In the genomic region with DNA sequence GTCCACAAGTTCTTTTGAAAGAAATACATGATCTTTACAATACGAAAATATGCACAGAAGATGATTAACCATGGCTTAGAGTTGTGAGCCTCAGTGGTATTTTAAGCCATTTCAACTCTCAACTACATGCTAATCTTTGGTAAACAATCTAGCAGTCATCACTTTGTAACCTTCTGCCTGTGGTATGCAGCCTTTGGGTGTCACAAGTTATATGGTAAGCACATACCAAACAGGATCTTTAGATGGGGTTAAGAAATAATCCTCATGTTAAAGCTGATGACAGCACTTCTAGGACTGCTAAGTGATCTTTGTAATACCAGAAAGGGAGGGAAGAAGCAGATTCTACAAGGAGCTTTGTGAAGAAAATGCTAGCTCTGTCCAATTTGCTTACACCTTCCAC, we compare ENCODE assay signal across 17 cellular contexts.
"Had no signal": no experiment of that assay in that cellular context is flagged by ENCODE, and none has a peak within 500 bp of the region (broad histone marks: within the 10 kb centered on the region; RNA-seq: fewer than 3 reads in every experiment).

No MANE protein-coding gene starts in this region.

- H3K4me3 Mint-ChIP-seq: activated CD4-positive, alpha-beta memory T cell treated with anti-CD3 and anti-CD28 coated beads for 36 hours; activated CD8-positive, alpha-beta memory T cell treated with anti-CD3 and anti-CD28 coated beads, Interleukin-2, amount 10 ng/mL, durations not matched to agents 7 days and 5 days; activated T-cell treated with anti-CD3 and anti-CD28 coated beads, Interleukin-2, amount 50 U/mL, for 24 hours; neural crest cell had no signal

- ATAC-seq: activated CD8-positive, alpha-beta memory T cell treated with anti-CD3 and anti-CD28 coated beads, Interleukin-2, amount 10 ng/mL, durations not matched to agents 7 days and 5 days; activated naive CD4-positive, alpha-beta T cell treated with anti-CD3 and anti-CD28 coated beads, Interleukin-2, amount 50 U/mL, for 72 hours; body of pancreas; left colon; lower lobe of right lung; psoas muscle; right lobe of liver had no signal

- H3K9me3 ChIP-seq: body of pancreas, colonic mucosa, lower lobe of right lung, psoas muscle, right lobe of liver had no signal

- DNase-seq: activated CD4-positive, alpha-beta memory T cell treated with anti-CD3 and anti-CD28 coated beads for 36 hours; activated CD8-positive, alpha-beta memory T cell treated with anti-CD3 and anti-CD28 coated beads, Interleukin-2, amount 10 ng/mL, durations not matched to agents 7 days and 5 days; activated effector memory CD4-positive, alpha-beta T cell treated with Interleukin-2 at 50 U/mL for 16 hours; activated T-cell treated with anti-CD3 and anti-CD28 coated beads, Interleukin-2, amount 50 U/mL, for 24 hours; amygdala; body of pancreas; caudate nucleus; colonic mucosa; head of caudate nucleus; left colon; lower lobe of right lung; psoas muscle; right lobe of liver; stimulated activated CD4-positive, alpha-beta T cell treated with anti-CD3 and anti-CD28 coated beads, Interleukin-1b, Interleukin-23, amount 100 ng/mL, for 48 hours; WERI-Rb-1 had no signal

- H3K9me3 Mint-ChIP-seq: activated CD4-positive, alpha-beta memory T cell treated with anti-CD3 and anti-CD28 coated beads for 36 hours; activated naive CD4-positive, alpha-beta T cell treated with anti-CD3 and anti-CD28 coated beads, Interleukin-2, amount 50 U/mL, for 72 hours; activated T-cell treated with anti-CD3 and anti-CD28 coated beads, Interleukin-2, amount 50 U/mL, for 24 hours; neural crest cell had no signal

- H3K4me1 ChIP-seq: body of pancreas, colonic mucosa, lower lobe of right lung, psoas muscle, right lobe of liver had no signal

- H3K36me3 ChIP-seq: colonic mucosa had no signal

- H3K4me1 Mint-ChIP-seq: activated CD8-positive, alpha-beta memory T cell treated with anti-CD3 and anti-CD28 coated beads, Interleukin-2, amount 10 ng/mL, durations not matched to agents 7 days and 5 days; neural crest cell had no signal

- H3K4me3 ChIP-seq: body of pancreas, colonic mucosa, lower lobe of right lung, psoas muscle, right lobe of liver had no signal

- H3K36me3 Mint-ChIP-seq: activated naive CD4-positive, alpha-beta T cell treated with anti-CD3 and anti-CD28 coated beads, Interleukin-2, amount 50 U/mL, for 72 hours had no signal

- H3K27me3 Mint-ChIP-seq: activated CD4-positive, alpha-beta memory T cell treated with anti-CD3 and anti-CD28 coated beads for 36 hours; activated CD8-positive, alpha-beta memory T cell treated with anti-CD3 and anti-CD28 coated beads, Interleukin-2, amount 10 ng/mL, durations not matched to agents 7 days and 5 days; activated T-cell treated with anti-CD3 and anti-CD28 coated beads, Interleukin-2, amount 50 U/mL, for 24 hours had no signal

- H3K27me3 ChIP-seq: body of pancreas, colonic mucosa, right lobe of liver had no signal

- H3K27ac Mint-ChIP-seq: activated CD4-positive, alpha-beta memory T cell treated with anti-CD3 and anti-CD28 coated beads for 36 hours; activated CD8-positive, alpha-beta memory T cell treated with anti-CD3 and anti-CD28 coated beads, Interleukin-2, amount 10 ng/mL, durations not matched to agents 7 days and 5 days; activated naive CD4-positive, alpha-beta T cell treated with anti-CD3 and anti-CD28 coated beads, Interleukin-2, amount 50 U/mL, for 72 hours; activated T-cell treated with anti-CD3 and anti-CD28 coated beads, Interleukin-2, amount 50 U/mL, for 24 hours had no signal

- H3K27ac ChIP-seq: body of pancreas, colonic mucosa, lower lobe of right lung, psoas muscle, right lobe of liver, WERI-Rb-1 had no signal
